ENCODE assay signal across 19 cellular contexts in genomic region chr13:99526549-99526948, GRCh38. TPM values are rescaled to one million over a fixed set of nuclear protein-coding genes. Genes with fewer than 3 reads are reported as not detected.
A peak's percentile ranks its signal among the peaks of the same experiment; 100 is the strongest.
DNase-seq lines count a peak whose midpoint lies in the region; ATAC-seq and TF ChIP-seq lines count a peak whose summit lies in the region.
"Had no signal": no experiment of that assay in that cellular context is flagged by ENCODE, and none has a peak within 500 bp of the region (broad histone marks: within the 10 kb centered on the region; RNA-seq: fewer than 3 reads in every experiment).

No MANE protein-coding gene starts in this region.

- H3K9ac ChIP-seq in neural progenitor cell: no peak overlapping the region

- H3K27ac ChIP-seq in neural progenitor cell: no peak overlapping the region
- no peak overlapping the region for H3K27ac ChIP-seq in lower lobe of right lung
- H3K27ac ChIP-seq: A549, gastrocnemius medialis, sigmoid colon, transverse colon had no signal

- no peaks in the 10 kb centered on the region for H3K27me3 ChIP-seq in neural progenitor cell
- no peaks in the 10 kb centered on the region for H3K27me3 ChIP-seq in lower lobe of right lung (ENCODE audit: low read depth)
- H3K27me3 ChIP-seq: gastrocnemius medialis, sigmoid colon, transverse colon had no signal

- H3K9me3 Mint-ChIP-seq in activated CD4-positive, alpha-beta T cell treated with anti-CD3 and anti-CD28 coated beads, Interleukin-2, amount 10 ng/mL, durations not matched to agents 24 days and 14 days: no peaks in the 10 kb centered on the region
- no peaks in the 10 kb centered on the region for H3K9me3 Mint-ChIP-seq in dendritic cell treated with granulocyte-macrophage colony-stimulating factor and Interleukin-4, amounts not matched to agents 40 ng/mL and 50 ng/mL, for 4 days
- H3K9me3 Mint-ChIP-seq in neural progenitor cell: no peaks in the 10 kb centered on the region

- no peaks in the 10 kb centered on the region for H3K27me3 Mint-ChIP-seq in activated CD4-positive, alpha-beta T cell treated with anti-CD3 and anti-CD28 coated beads, Interleukin-2, amount 10 ng/mL, durations not matched to agents 24 days and 14 days
- H3K27me3 Mint-ChIP-seq in T-helper 17 cell (no peaks in the 10 kb centered on the region), neural progenitor cell (ENCODE audit: insufficient read depth, low read depth) (peaks cover 2% of the 10 kb centered on the region)
- no peaks in the 10 kb centered on the region for H3K27me3 Mint-ChIP-seq in dendritic cell treated with granulocyte-macrophage colony-stimulating factor and Interleukin-4, amounts not matched to agents 40 ng/mL and 50 ng/mL, for 4 days

- intact Hi-C loops in activated CD4-positive, alpha-beta T cell treated with anti-CD3 and anti-CD28 coated beads, Interleukin-2, amount 10 ng/mL, durations not matched to agents 24 days and 14 days (cut with micrococcal nuclease): no loop called here
- intact Hi-C loops in dendritic cell treated with granulocyte-macrophage colony-stimulating factor and Interleukin-4, amounts not matched to agents 40 ng/mL and 50 ng/mL, for 4 days (cut with micrococcal nuclease): no loop called here
- intact Hi-C loops in lower lobe of right lung (cut with DNase I): no loop called here

- H3K9me3 ChIP-seq in T-helper 17 cell (ENCODE audit: control insufficient read depth, low read length, poor library complexity, severe bottlenecking) (no peaks in the 10 kb centered on the region), neural progenitor cell (ENCODE audit: low read depth) (no peaks in the 10 kb centered on the region), lower lobe of right lung (no peaks in the 10 kb centered on the region)
- H3K9me3 ChIP-seq: A549, gastrocnemius medialis, HAP-1, sigmoid colon, transverse colon had no signal

- H3K4me3 Mint-ChIP-seq in activated CD4-positive, alpha-beta T cell treated with anti-CD3 and anti-CD28 coated beads, Interleukin-2, amount 10 ng/mL, durations not matched to agents 24 days and 14 days: no peak overlapping the region
- H3K4me3 Mint-ChIP-seq in T-helper 17 cell (no peak overlapping the region), neural progenitor cell (no peak overlapping the region)
- no peak overlapping the region for H3K4me3 Mint-ChIP-seq in dendritic cell treated with granulocyte-macrophage colony-stimulating factor and Interleukin-4, amounts not matched to agents 40 ng/mL and 50 ng/mL, for 4 days

- DNase-seq in activated CD4-positive, alpha-beta T cell treated with anti-CD3 and anti-CD28 coated beads, Interleukin-2, amount 10 ng/mL, durations not matched to agents 24 days and 14 days: no peak
- DNase-seq in activated CD4-positive, alpha-beta T cell treated with anti-CD3 and anti-CD28 coated beads, Interleukin-2, amount 50 U/mL, for 1 hour: no peak
- DNase-seq in T-helper 17 cell (no peak), neural progenitor cell (ENCODE audit: low spot score) (peak; percentile 5), lower lobe of right lung (no peak), LoVo (ENCODE audit: low spot score) (no peak), NCI-H1694 treated with DMSO at 0.1 percent for 48 hours (lab: John Stamatoyannopoulos, UW) (no peak)
- DNase-seq: gastrocnemius medialis; mammary epithelial cell; MM.1S; NCI-H187 treated with DMSO at 0.1 percent for 48 hours; nucleus accumbens; sigmoid colon; stimulated activated CD4-positive, alpha-beta T cell treated with anti-CD3 and anti-CD28 coated beads, Interleukin-4, amount 100 ng/mL, for 24 hours; transverse colon had no signal

- H3K36me3 ChIP-seq in neural progenitor cell (peaks cover 9% of the 10 kb centered on the region), lower lobe of right lung (peaks cover 63% of the 10 kb centered on the region)

- TF ChIP-seq CTCF in neural progenitor cell (IDR thresholded peaks at IDR 0.05) (no peak), lower lobe of right lung (IDR thresholded peaks at IDR 0.05) (no peak)

- ATAC-seq in T-helper 17 cell (no peak), lower lobe of right lung (no peak)
- ATAC-seq: A549, gastrocnemius medialis, GM12878 had no signal

- peaks cover 59% of the 10 kb centered on the region for H3K36me3 Mint-ChIP-seq in activated CD4-positive, alpha-beta T cell treated with anti-CD3 and anti-CD28 coated beads, Interleukin-2, amount 10 ng/mL, durations not matched to agents 24 days and 14 days (ENCODE audit: low read depth)
- H3K36me3 Mint-ChIP-seq in T-helper 17 cell (ENCODE audit: low read depth) (peaks cover 30% of the 10 kb centered on the region), neural progenitor cell (peaks cover 25% of the 10 kb centered on the region)
- H3K36me3 Mint-ChIP-seq in dendritic cell treated with granulocyte-macrophage colony-stimulating factor and Interleukin-4, amounts not matched to agents 40 ng/mL and 50 ng/mL, for 4 days (ENCODE audit: low read depth): peaks cover 80% of the 10 kb centered on the region

- H4K20me1 ChIP-seq in neural progenitor cell (ENCODE audit: low read depth): no peaks in the 10 kb centered on the region

- peak overlapping the region; percentile 9 for H3K27ac Mint-ChIP-seq in activated CD4-positive, alpha-beta T cell treated with anti-CD3 and anti-CD28 coated beads, Interleukin-2, amount 10 ng/mL, durations not matched to agents 24 days and 14 days
- H3K27ac Mint-ChIP-seq in T-helper 17 cell (peak overlapping the region; percentile 81), neural progenitor cell (peak overlapping the region; percentile 15)
- peak overlapping the region; percentile 10 for H3K27ac Mint-ChIP-seq in dendritic cell treated with granulocyte-macrophage colony-stimulating factor and Interleukin-4, amounts not matched to agents 40 ng/mL and 50 ng/mL, for 4 days

- peaks cover 12% of the 10 kb centered on the region for H3F3A ChIP-seq in neural progenitor cell (ENCODE audit: low read depth)

- H3K79me2 ChIP-seq in neural progenitor cell (ENCODE audit: low read depth): no peaks in the 10 kb centered on the region

- no peak overlapping the region for H2AFZ ChIP-seq in neural progenitor cell (replicated peaks)

- H3K4me3 ChIP-seq in neural progenitor cell (no peak overlapping the region), lower lobe of right lung (no peak overlapping the region)
- H3K4me3 ChIP-seq: A549, gastrocnemius medialis, GM12878, HAP-1, sigmoid colon, transverse colon had no signal

- peaks cover 38% of the 10 kb centered on the region for H3K4me1 Mint-ChIP-seq in activated CD4-positive, alpha-beta T cell treated with anti-CD3 and anti-CD28 coated beads, Interleukin-2, amount 10 ng/mL, durations not matched to agents 24 days and 14 days
- peaks cover 44% of the 10 kb centered on the region for H3K4me1 Mint-ChIP-seq in T-helper 17 cell
- peaks cover 24% of the 10 kb centered on the region for H3K4me1 Mint-ChIP-seq in dendritic cell treated with granulocyte-macrophage colony-stimulating factor and Interleukin-4, amounts not matched to agents 40 ng/mL and 50 ng/mL, for 4 days (ENCODE audit: low read depth)
- H3K4me1 Mint-ChIP-seq in neural progenitor cell: peaks cover 12% of the 10 kb centered on the region

- peaks cover 7% of the 10 kb centered on the region for H3K4me1 ChIP-seq in neural progenitor cell
- H3K4me1 ChIP-seq in lower lobe of right lung: no peaks in the 10 kb centered on the region
- H3K4me1 ChIP-seq: A549, gastrocnemius medialis, HAP-1, sigmoid colon, transverse colon had no signal

- H3K4me2 ChIP-seq in neural progenitor cell: no peak overlapping the region
- H3K4me2 ChIP-seq: A549 had no signal

RNA-seq across cellular contexts. Expression of gene TM9SF2, which starts 25.3 kb away (rescaled TPM):
- total RNA-seq in activated CD4-positive, alpha-beta T cell treated with anti-CD3 and anti-CD28 coated beads, Interleukin-2, amount 10 ng/mL, durations not matched to agents 24 days and 14 days: 57.8 and 60.2 TPM in 2 replicates
- total RNA-seq in T-helper 17 cell: 10 to 100 TPM; 42.4 to 50.7 TPM
- total RNA-seq in neural progenitor cell (ENCODE audit: low replicate concordance): 90.9 and 128 TPM in 2 replicates
- total RNA-seq in lower lobe of right lung: 138 TPM

Comparison
In these comparisons a context has a peak if more than half of its experiments do, and no peak if none do; other contexts are left out.
1. H3K27ac Mint-ChIP-seq: peak in every context shown above with its lines; median percentile 81 in T-helper 17 cell; 15 in neural progenitor cell; 10 in dendritic cell treated with granulocyte-macrophage colony-stimulating factor and Interleukin-4, amounts not matched to agents 40 ng/mL and 50 ng/mL, for 4 days; 9 in activated CD4-positive, alpha-beta T cell treated with anti-CD3 and anti-CD28 coated beads, Interleukin-2, amount 10 ng/mL, durations not matched to agents 24 days and 14 days.